31 cellular contexts compared by ENCODE assay signal in the genomic region with DNA sequence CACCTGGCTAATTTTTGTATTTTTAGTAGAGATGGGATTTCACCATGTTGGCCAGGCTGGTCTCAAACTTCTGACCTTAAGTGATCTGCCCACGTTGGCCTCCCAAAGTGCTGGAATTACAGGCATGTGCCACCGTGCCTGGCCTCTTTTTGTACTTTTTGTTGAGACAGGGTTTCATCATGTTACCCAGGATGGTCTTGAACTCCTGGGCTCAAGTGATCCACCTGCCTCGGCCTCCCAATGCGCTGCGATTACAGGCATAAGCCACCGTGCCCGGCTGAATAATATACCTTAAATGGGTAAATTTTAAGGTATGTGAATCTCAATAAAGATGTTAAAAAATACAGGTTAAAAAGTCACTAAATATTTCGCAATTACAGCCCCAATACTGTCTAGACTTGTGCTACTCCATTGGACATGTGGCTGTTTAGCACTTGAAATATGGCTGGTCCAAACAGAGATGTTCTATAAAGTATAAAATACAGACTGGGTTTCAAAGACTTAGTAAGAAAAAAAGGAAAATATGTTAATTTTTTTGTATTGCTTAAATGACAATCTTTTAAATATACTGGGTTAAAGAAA. TPM values are rescaled to one million over a fixed set of nuclear protein-coding genes. Genes with fewer than 3 reads are reported as not detected.
"Had no signal": no experiment of that assay in that cellular context is flagged by ENCODE, and none has a peak within 500 bp of the region (broad histone marks: within the 10 kb centered on the region; RNA-seq: fewer than 3 reads in every experiment).

No MANE protein-coding gene starts in this region.

- ATAC-seq: activated CD4-positive, alpha-beta T cell treated with anti-CD3 and anti-CD28 coated beads for 36 hours; activated CD8-positive, alpha-beta memory T cell treated with anti-CD3 and anti-CD28 coated beads, Interleukin-2, amount 10 ng/mL, durations not matched to agents 7 days and 5 days; activated CD8-positive, alpha-beta T cell treated with anti-CD3 and anti-CD28 coated beads, Interleukin-2, amount 10 ng/mL, durations not matched to agents 7 days and 5 days; activated naive CD8-positive, alpha-beta T cell treated with anti-CD3 and anti-CD28 coated beads, Interleukin-2, amount 50 U/mL, for 24 hours; body of pancreas; effector memory CD8-positive, alpha-beta T cell; foreskin keratinocyte; gastrocnemius medialis; heart left ventricle had no signal

- H3K4me1 ChIP-seq: body of pancreas, colonic mucosa had no signal

- DNase-seq: activated CD4-positive, alpha-beta memory T cell treated with anti-CD3 and anti-CD28 coated beads for 36 hours; activated CD4-positive, alpha-beta T cell treated with anti-CD3 and anti-CD28 coated beads for 36 hours; activated CD4-positive, alpha-beta T cell treated with anti-CD3 and anti-CD28 coated beads, Interleukin-2, amount 10 ng/mL, durations not matched to agents 24 days and 14 days; activated CD4-positive, CD25-positive, alpha-beta regulatory T cell; activated CD4-positive, CD25-positive, alpha-beta regulatory T cell treated with anti-CD3 and anti-CD28 coated beads, Interleukin-2, amount 50 U/mL, for 72 hours; activated CD8-positive, alpha-beta memory T cell treated with anti-CD3 and anti-CD28 coated beads, Interleukin-2, amount 10 ng/mL, durations not matched to agents 7 days and 5 days; activated CD8-positive, alpha-beta memory T cell treated with anti-CD3 and anti-CD28 coated beads, Interleukin-2, amount 50 U/mL, for 4 hours; activated CD8-positive, alpha-beta T cell treated with anti-CD3 and anti-CD28 coated beads, Interleukin-2, amount 10 ng/mL, durations not matched to agents 7 days and 5 days; activated effector memory CD4-positive, alpha-beta T cell treated with anti-CD3 and anti-CD28 coated beads, Interleukin-2, amount 50 U/mL, for 16 hours; activated naive CD4-positive, alpha-beta T cell treated with anti-CD3 and anti-CD28 coated beads for 36 hours; activated naive CD8-positive, alpha-beta T cell treated with anti-CD3 and anti-CD28 coated beads for 36 hours; activated naive CD8-positive, alpha-beta T cell treated with anti-CD3 and anti-CD28 coated beads, Interleukin-2, amount 50 U/mL, for 24 hours; activated T-cell treated with anti-CD3 and anti-CD28 coated beads, Interleukin-2, amount 50 U/mL, for 1 hour; activated T-cell treated with anti-CD3 and anti-CD28 coated beads, Interleukin-2, amount 50 U/mL, for 48 hours; amygdala; aorta; body of pancreas; central memory CD4-positive, alpha-beta T cell; cerebellar nuclear complex; colonic mucosa; dorsolateral prefrontal cortex; effector memory CD8-positive, alpha-beta T cell; erythroblast; foreskin keratinocyte; gastrocnemius medialis; glutamatergic neuron; heart left ventricle; T-helper 9 cell had no signal

- H3K9me3 ChIP-seq: adrenal gland, body of pancreas, colonic mucosa, esophagus muscularis mucosa, gastrocnemius medialis, heart left ventricle had no signal

- H3K4me3 ChIP-seq: adrenal gland, body of pancreas, colonic mucosa, dorsolateral prefrontal cortex, esophagus muscularis mucosa, gastrocnemius medialis, heart left ventricle had no signal

- H3K27ac ChIP-seq: adrenal gland, body of pancreas, colonic mucosa, dorsolateral prefrontal cortex, esophagus muscularis mucosa, foreskin keratinocyte, gastrocnemius medialis, heart left ventricle had no signal

- H3K27me3 ChIP-seq: adrenal gland, body of pancreas, colonic mucosa, dorsolateral prefrontal cortex, esophagus muscularis mucosa, foreskin keratinocyte, gastrocnemius medialis, heart left ventricle had no signal

- H3K36me3 ChIP-seq: adrenal gland, colonic mucosa, esophagus muscularis mucosa, gastrocnemius medialis, heart left ventricle had no signal

RNA-seq across cellular contexts. Expression of a gene that starts 42.1 kb away (rescaled TPM):
- total RNA-seq: activated CD4-positive, alpha-beta memory T cell treated with anti-CD3 and anti-CD28 coated beads for 36 hours; activated CD8-positive, alpha-beta memory T cell treated with anti-CD3 and anti-CD28 coated beads, Interleukin-2, amount 10 ng/mL, durations not matched to agents 7 days and 5 days; activated naive CD4-positive, alpha-beta T cell treated with anti-CD3 and anti-CD28 coated beads for 36 hours; activated T-helper 1 cell treated with anti-CD3 and anti-CD28 coated beads, Interleukin-12 subunit alpha, Interleukin-12 subunit beta, Interleukin-2, Interleukin-4 antibody, amounts not matched to agents 30 ng/mL and 10 ng/mL and 1 ng/mL, durations not matched to agents 14 hours and 24 hours and 36 hours had no signal
